Comparison of ENCODE assay signal across 24 cellular contexts in genomic region chr14:83849999-83850611, GRCh38.
"Had no signal": no experiment of that assay in that cellular context is flagged by ENCODE, and none has a peak within 500 bp of the region (broad histone marks: within the 10 kb centered on the region; RNA-seq: fewer than 3 reads in every experiment).

No MANE protein-coding gene starts in this region.

- DNase-seq: dorsolateral prefrontal cortex; effector CD8-positive, alpha-beta T cell; endodermal cell; foreskin fibroblast; gastrocnemius medialis; kidney; nucleus accumbens; posterior cingulate gyrus; psoas muscle; right lobe of liver; small intestine; stimulated activated CD4-positive, alpha-beta T cell treated with anti-CD3 and anti-CD28 coated beads, Interleukin-15, amount 100 ng/mL, for 24 hours; stimulated activated CD4-positive, alpha-beta T cell treated with anti-CD3 and anti-CD28 coated beads, Interleukin-2, amount 100 ng/mL, for 48 hours; stimulated activated naive B cell treated with anti-CD40 and anti-IgM and Interleukin-4, amounts not matched to agents 10 μg/mL and 1 μg/mL and 100 μg/mL, for 72 hours; upper lobe of left lung had no signal

- H3K79me2 ChIP-seq: hepatocyte had no signal

- ATAC-seq: esophagus mucosa; gastrocnemius medialis; heart left ventricle; left lobe of liver; natural killer cell treated with Interleukin-12 subunit alpha and Interleukin-12 subunit beta and Interleukin-15 and Interleukin-18, amount 100 ng/mL, for 72 hours; psoas muscle; right lobe of liver; stimulated activated naive B cell treated with anti-CD40 and anti-IgM and Interleukin-4, amounts not matched to agents 10 μg/mL and 1 μg/mL and 100 μg/mL, for 72 hours had no signal

- H3K4me3 ChIP-seq: dorsolateral prefrontal cortex, gastrocnemius medialis, heart left ventricle, hepatocyte, lung, psoas muscle, right lobe of liver, thoracic aorta, tibial nerve, upper lobe of left lung had no signal

- H3K27ac ChIP-seq: dorsolateral prefrontal cortex, epithelial cell of prostate, gastrocnemius medialis, heart left ventricle, hepatocyte, psoas muscle, right lobe of liver, thoracic aorta, tibial nerve, upper lobe of left lung had no signal

- H3K27me3 ChIP-seq: gastrocnemius medialis, heart left ventricle, hepatocyte, right lobe of liver, tibial nerve, upper lobe of left lung had no signal

- H2AFZ ChIP-seq: hepatocyte had no signal

- H3K36me3 ChIP-seq: gastrocnemius medialis, heart left ventricle, right lobe of liver, thoracic aorta, tibial nerve, upper lobe of left lung had no signal

- H3K4me2 ChIP-seq: hepatocyte had no signal

- H3K9me3 ChIP-seq: gastrocnemius medialis, heart left ventricle, psoas muscle, right lobe of liver, thoracic aorta, tibial nerve, upper lobe of left lung had no signal
